19 cellular contexts compared by ENCODE assay signal in genomic region chr1:212007896-212008295, GRCh38.
"Had no signal": no experiment of that assay in that cellular context is flagged by ENCODE, and none has a peak within 500 bp of the region (broad histone marks: within the 10 kb centered on the region; RNA-seq: fewer than 3 reads in every experiment).

No MANE protein-coding gene starts in this region.

- H3K4me1 ChIP-seq: breast epithelium, colonic mucosa, esophagus muscularis mucosa, lower lobe of right lung, tibial artery had no signal

- H3K9me3 ChIP-seq: breast epithelium, colonic mucosa, esophagus muscularis mucosa, heart right ventricle, lower lobe of right lung, tibial artery had no signal

- H3K4me3 ChIP-seq: breast epithelium, colonic mucosa, esophagus muscularis mucosa, heart right ventricle, lower lobe of right lung, tibial artery had no signal

- H3K27me3 ChIP-seq: breast epithelium, colonic mucosa, esophagus muscularis mucosa, heart right ventricle, tibial artery had no signal

- DNase-seq: activated CD4-positive, alpha-beta T cell treated with anti-CD3 and anti-CD28 coated beads for 1 hour; activated CD4-positive, alpha-beta T cell treated with anti-CD3 and anti-CD28 coated beads, Interleukin-2, amount 50 U/mL, for 1 hour; activated CD8-positive, alpha-beta T cell treated with anti-CD3 and anti-CD28 coated beads, Interleukin-2, amount 10 ng/mL, durations not matched to agents 7 days and 5 days; activated T-cell treated with anti-CD3 and anti-CD28 coated beads, Interleukin-2, amount 50 U/mL, for 1 hour; colonic mucosa; heart right ventricle; lower lobe of right lung; natural killer cell; stimulated activated CD4-positive, alpha-beta T cell treated with anti-CD3 and anti-CD28 coated beads, Interleukin-1b, Interleukin-23, amount 100 ng/mL, for 48 hours; stimulated activated naive CD8-positive, alpha-beta T cell treated with anti-CD3 and anti-CD28 coated beads, Interleukin-15, amount 100 ng/mL, for 72 hours; SW 1271; T-helper 2 cell; tibial artery had no signal

- H3K36me3 ChIP-seq: breast epithelium, colonic mucosa had no signal

- H3K27ac ChIP-seq: breast epithelium, colonic mucosa, esophagus muscularis mucosa, heart right ventricle, lower lobe of right lung, tibial artery had no signal

- ATAC-seq: activated CD8-positive, alpha-beta T cell treated with anti-CD3 and anti-CD28 coated beads, Interleukin-2, amount 10 ng/mL, durations not matched to agents 7 days and 5 days; activated naive CD4-positive, alpha-beta T cell treated with anti-CD3 and anti-CD28 coated beads, Interleukin-2, amount 50 U/mL, for 72 hours; activated T-helper 17 cell treated with anti-CD3 and anti-CD28 coated beads, Interleukin-2, amount 50 U/mL, for 72 hours; heart right ventricle; left lobe of liver; lower lobe of right lung; natural killer cell; stimulated activated effector memory CD8-positive, alpha-beta T cell treated with anti-CD3 and anti-CD28 coated beads, Interleukin-12 subunit alpha, Interleukin-12 subunit beta, amount 100 ng/mL, for 72 hours; stimulated activated naive CD8-positive, alpha-beta T cell treated with anti-CD3 and anti-CD28 coated beads, Interleukin-15, amount 100 ng/mL, for 72 hours had no signal
